ENCODE assay signal across 28 cellular contexts in the genomic region with DNA sequence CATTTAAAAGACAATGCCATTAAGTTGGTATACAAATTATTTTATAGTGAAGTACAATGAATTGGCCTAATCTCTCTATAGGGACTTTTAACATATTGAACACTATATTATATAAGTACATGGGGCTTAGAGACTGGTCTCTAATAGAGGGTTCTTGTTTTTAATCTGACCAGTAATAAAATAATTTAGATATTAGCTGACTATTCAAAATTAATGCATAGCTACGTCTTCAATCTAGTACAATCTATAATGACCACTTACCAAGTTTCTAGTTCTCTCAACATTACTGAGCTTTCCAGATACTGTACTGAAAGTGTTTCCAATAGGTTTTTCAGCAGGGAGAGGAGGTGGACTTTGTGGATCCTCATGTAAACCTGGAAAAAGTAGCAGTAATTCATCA.
"Had no signal": no experiment of that assay in that cellular context is flagged by ENCODE, and none has a peak within 500 bp of the region (broad histone marks: within the 10 kb centered on the region; RNA-seq: fewer than 3 reads in every experiment).

No MANE protein-coding gene starts in this region.

- DNase-seq: natural killer cell; occipital lobe; ovary; posterior cingulate gyrus; psoas muscle; right cardiac atrium; spleen; stimulated activated CD4-positive, alpha-beta T cell treated with anti-CD3 and anti-CD28 coated beads, Interleukin-12 subunit alpha, Interleukin-12 subunit beta, amount 100 ng/mL, for 4 hours; stimulated activated CD4-positive, alpha-beta T cell treated with anti-CD3 and anti-CD28 coated beads, Interleukin-1b, Interleukin-23, amount 100 ng/mL, for 48 hours; stimulated activated CD4-positive, alpha-beta T cell treated with anti-CD3 and anti-CD28 coated beads, Interleukin-4, amount 100 ng/mL, for 1 hour; stimulated activated CD4-positive, alpha-beta T cell treated with anti-CD3 and anti-CD28 coated beads, Interleukin-4, amount 100 ng/mL, for 4 hours; stimulated activated CD8-positive, alpha-beta memory T cell treated with anti-CD3 and anti-CD28 coated beads, Interleukin-4, amount 100 ng/mL, for 48 hours; stimulated activated naive CD4-positive, alpha-beta T cell; stimulated activated naive CD8-positive, alpha-beta T cell treated with anti-CD3 and anti-CD28 coated beads, Interleukin-15, amount 100 ng/mL, for 72 hours; stimulated activated naive CD8-positive, alpha-beta T cell treated with anti-CD3 and anti-CD28 coated beads, Interleukin-15, Interleukin-2, amounts not matched to agents 100 U/mL and 50 U/mL, for 24 hours; substantia nigra; testis; tibial artery; transverse colon; upper lobe of right lung; uterus had no signal

- H3K4me3 ChIP-seq: neural progenitor cell, ovary, psoas muscle, skin epidermis, smooth muscle cell, spleen, suprapubic skin, testis, tibial artery, transverse colon, upper lobe of right lung, uterus had no signal

- H3K4me1 ChIP-seq: neural progenitor cell, parathyroid adenoma, psoas muscle, spleen, suprapubic skin, testis, tibial artery, transverse colon, upper lobe of right lung, uterus had no signal

- H3K9me3 ChIP-seq: ovary, psoas muscle, suprapubic skin, testis, tibial artery, transverse colon, upper lobe of right lung, uterus had no signal

- H3K4me2 ChIP-seq: neural progenitor cell, smooth muscle cell had no signal

- H3K79me2 ChIP-seq: parathyroid adenoma had no signal

- H3K9ac ChIP-seq: neural progenitor cell, parathyroid adenoma had no signal

- H2AFZ ChIP-seq: neural progenitor cell, parathyroid adenoma had no signal

- H3K27ac ChIP-seq: neural progenitor cell, ovary, parathyroid adenoma, psoas muscle, skin epidermis, spleen, suprapubic skin, testis, tibial artery, transverse colon, upper lobe of right lung, uterus had no signal

- H3K36me3 ChIP-seq: neural progenitor cell, ovary, spleen, uterus had no signal

- H3K27me3 ChIP-seq: neural progenitor cell, ovary, spleen, suprapubic skin, testis, tibial artery, transverse colon, upper lobe of right lung, uterus had no signal

- ATAC-seq: natural killer cell; psoas muscle; right cardiac atrium; sciatic nerve; stimulated activated memory B cell treated with anti-CD40 and anti-IgM and Interleukin-4, amounts not matched to agents 10 μg/mL and 1 μg/mL and 100 μg/mL, for 72 hours; stimulated activated naive CD8-positive, alpha-beta T cell treated with anti-CD3 and anti-CD28 coated beads, Interleukin-15, amount 100 ng/mL, for 72 hours; stimulated activated naive CD8-positive, alpha-beta T cell treated with anti-CD3 and anti-CD28 coated beads, Interleukin-15, Interleukin-2, amounts not matched to agents 100 U/mL and 50 U/mL, for 24 hours; upper lobe of right lung had no signal
